ENCODE assay signal across 19 cellular contexts in genomic region chr1:60034999-60035398, GRCh38. TPM values are rescaled to one million over a fixed set of nuclear protein-coding genes. Genes with fewer than 3 reads are reported as not detected.
"Had no signal": no experiment of that assay in that cellular context is flagged by ENCODE, and none has a peak within 500 bp of the region (broad histone marks: within the 10 kb centered on the region; RNA-seq: fewer than 3 reads in every experiment).

No MANE protein-coding gene starts in this region.

- DNase-seq: activated CD4-positive, alpha-beta T cell treated with anti-CD3 and anti-CD28 coated beads, Interleukin-2, amount 50 U/mL, for 4 hours; activated gamma-delta T cell; amniotic stem cell; effector CD4-positive, alpha-beta T cell; hypothalamus; islet precursor cell; mucosa of descending colon; naive B cell; stimulated activated CD4-positive, alpha-beta T cell treated with anti-CD3 and anti-CD28 coated beads, Interleukin-2, amount 100 ng/mL, for 24 hours; trophoblast cell had no signal

- H3K9me3 ChIP-seq: mucosa of descending colon, suprapubic skin had no signal

- H3K4me3 ChIP-seq: mucosa of descending colon, suprapubic skin had no signal

- H3K36me3 ChIP-seq: suprapubic skin had no signal

- H3K27ac ChIP-seq: suprapubic skin had no signal

- H3K27me3 ChIP-seq: suprapubic skin had no signal

- ATAC-seq: left lobe of liver had no signal

RNA-seq across cellular contexts. Expression of gene C1orf87, which starts 38.6 kb away (rescaled TPM):
- total RNA-seq: activated CD8-positive, alpha-beta memory T cell treated with anti-CD3 and anti-CD28 coated beads for 36 hours; cerebellum; frontal cortex; left lobe of liver; neural crest cell; osteoblast; progenitor cell of endocrine pancreas; skeletal muscle tissue; suprapubic skin had no signal
